Comparison of ENCODE assay signal across 9 cellular contexts in genomic region chr14:101072945-101073597, GRCh38.
DNase-seq lines count a peak whose midpoint lies in the region; ATAC-seq, FAIRE-seq and TF ChIP-seq lines count a peak whose summit lies in the region.
"Had no signal": no experiment of that assay in that cellular context is flagged by ENCODE, and none has a peak within 500 bp of the region (broad histone marks: within the 10 kb centered on the region; RNA-seq: fewer than 3 reads in every experiment).

No MANE protein-coding gene starts in this region.

- H3K4me1 Mint-ChIP-seq in activated T-cell treated with anti-CD3 and anti-CD28 coated beads, Interleukin-2, amount 50 U/mL, for 24 hours (ENCODE audit: low read depth), result peaks cover 4% of the 10 kb centered on the region

- 0 out of 2 replicates have a peak overlapping the region, but pooled peaks have one; percentile 19 for H3K27ac ChIP-seq in HUES6 (ENCODE audit: low read depth, low read length)
- peak overlapping the region; percentile 39 to 87; a peak in 3 of 4 replicates for H3K27ac ChIP-seq in SK-N-SH (ENCODE audit: low read depth in 2 of 2, low read length in 1 of 2)
- H3K27ac ChIP-seq in fibroblast of lung (ENCODE audit: insufficient read depth, low read length), result peak overlapping the region; percentile 23
- H3K27ac ChIP-seq in pancreas, result no peak overlapping the region

- peak; percentile 11; the same call in 1 of the 2 replicates for TF ChIP-seq CTCF in SK-N-SH (IDR thresholded peaks at IDR 0.05)
- TF ChIP-seq CTCF in fibroblast of lung (conservative IDR thresholded peaks at IDR 0.05 in 1 of 2, IDR thresholded peaks at IDR 0.05 in 1 of 2; ENCODE audit: low read depth in 1 of 2, low read length in 2 of 2), result no peak
- TF ChIP-seq CTCF in pancreas (IDR thresholded peaks at IDR 0.05), result no peak

- H4K20me1 ChIP-seq in SK-N-SH (ENCODE audit: insufficient read depth) (no peaks in the 10 kb centered on the region), fibroblast of lung (ENCODE audit: control insufficient read depth, extremely low read depth, insufficient read depth, low read length) (no peaks in the 10 kb centered on the region)

- peaks cover 38% of the 10 kb centered on the region for H3K27me3 Mint-ChIP-seq in activated T-cell treated with anti-CD3 and anti-CD28 coated beads, Interleukin-2, amount 50 U/mL, for 24 hours

- peaks cover 41% of the 10 kb centered on the region for H3K4me1 ChIP-seq in HUES6 (ENCODE audit: control insufficient read depth, insufficient read depth, low read length)
- H3K4me1 ChIP-seq in SK-N-SH (ENCODE audit: control insufficient read depth in 1 of 2, insufficient read depth in 2 of 2, low read depth in 1 of 2, low read length in 1 of 2), result peaks cover 21 to 72% of the 10 kb centered on the region in 2 experiments; a peak in 3 of 4 replicates
- H3K4me1 ChIP-seq in fibroblast of lung (ENCODE audit: control insufficient read depth, extremely low read depth, insufficient read depth, low read length), result no peaks in the 10 kb centered on the region
- peaks cover 0 to 4% (median 0%) of the 10 kb centered on the region in 3 donors for H3K4me1 ChIP-seq in pancreas

- intact Hi-C loops in pancreas (cut with DNase I), result no loop called here

- no peaks in the 10 kb centered on the region for H3K79me2 ChIP-seq in SK-N-SH (ENCODE audit: insufficient read depth)
- H3K79me2 ChIP-seq in fibroblast of lung (ENCODE audit: control insufficient read depth, insufficient read depth, low read length), result no peaks in the 10 kb centered on the region

- POLR2A ChIA-PET in SK-N-SH (lab: Yijun Ruan, JAX), result interaction anchor here (1.5 to 1.7 kb wide), 2 partner anchors 54 to 169 kb away, joined by 3 to 9 read pairs; partner anchors contain the start of gene RTL1

- no peaks in the 10 kb centered on the region for H3K36me3 Mint-ChIP-seq in activated T-cell treated with anti-CD3 and anti-CD28 coated beads, Interleukin-2, amount 50 U/mL, for 24 hours (ENCODE audit: low read depth)

- DNase-seq in activated T-cell treated with anti-CD3 and anti-CD28 coated beads, Interleukin-2, amount 50 U/mL, for 48 hours, result peak; percentile 46 to 55
- DNase-seq in activated T-cell treated with anti-CD3 and anti-CD28 coated beads, Interleukin-2, amount 50 U/mL, for 24 hours, result no peak
- DNase-seq in SK-N-SH (peak; percentile 91), fibroblast of lung (ENCODE audit: low read depth in 2 of 2) (peak; percentile 93 to 98), pancreas (peak in 5 of 6 donors; percentile 17 to 59 (median 37)), pons (ENCODE audit: low spot score) (no peak)

- H3K36me3 ChIP-seq in HUES6 (ENCODE audit: control insufficient read depth, insufficient read depth, low read length) (peaks cover 3% of the 10 kb centered on the region; the same call in 1 of the 2 replicates), SK-N-SH (replicated peaks in 1 of 2; ENCODE audit: control insufficient read depth in 1 of 2, insufficient read depth in 2 of 2, low read length in 1 of 2) (no peaks in the 10 kb centered on the region), fibroblast of lung (ENCODE audit: control insufficient read depth, insufficient read depth, low read length) (peaks cover 8% of the 10 kb centered on the region), pancreas (no peaks in the 10 kb centered on the region)

- peaks cover 28% of the 10 kb centered on the region for H3K27me3 ChIP-seq in HUES6 (ENCODE audit: control insufficient read depth, insufficient read depth, low read length)
- no peaks in the 10 kb centered on the region for H3K27me3 ChIP-seq in SK-N-SH (ENCODE audit: insufficient read depth)
- no peaks in the 10 kb centered on the region for H3K27me3 ChIP-seq in fibroblast of lung (ENCODE audit: control insufficient read depth, insufficient read depth, low read length)
- no peaks in the 10 kb centered on the region for H3K27me3 ChIP-seq in pancreas

- H2AFZ ChIP-seq in SK-N-SH (ENCODE audit: low read depth), result peak overlapping the region; percentile 74
- H2AFZ ChIP-seq in fibroblast of lung (ENCODE audit: low read length), result no peak overlapping the region

- H3K4me3 ChIP-seq in HUES6 (ENCODE audit: low read depth, low read length) (no peak overlapping the region), SK-N-SH (ENCODE audit: low read depth in 2 of 2, low read length in 1 of 2) (no peak overlapping the region), fibroblast of lung (replicated peaks in 1 of 4; ENCODE audit: control extremely low read depth in 1 of 4, insufficient read depth in 1 of 4, low read depth in 3 of 4, low read length in 4 of 4) (no peak overlapping the region), pancreas (no peak overlapping the region)

- WGBS in SK-N-SH (ENCODE audit: low lambda C conversion rate), result 17% methylated on average over 23 of the region's 28 CpGs
- 69 to 77% methylated on average over 28 of the region's 28 CpGs for WGBS in pancreas, 2 donors

- H3K9me2 ChIP-seq in SK-N-SH, result no peaks in the 10 kb centered on the region

- H3K9me3 ChIP-seq in HUES6 (ENCODE audit: control insufficient read depth, insufficient read depth, low read depth, low read length) (no peaks in the 10 kb centered on the region), SK-N-SH (no peaks in the 10 kb centered on the region), fibroblast of lung (ENCODE audit: control insufficient read depth, insufficient read depth, low read depth, low read length) (no peaks in the 10 kb centered on the region), pancreas (no peaks in the 10 kb centered on the region)

- H3K27ac Mint-ChIP-seq in activated T-cell treated with anti-CD3 and anti-CD28 coated beads, Interleukin-2, amount 50 U/mL, for 24 hours, result no peak overlapping the region

- H3K9me3 Mint-ChIP-seq in activated T-cell treated with anti-CD3 and anti-CD28 coated beads, Interleukin-2, amount 50 U/mL, for 24 hours, result no peaks in the 10 kb centered on the region

- CTCF ChIA-PET in SK-N-SH (lab: Yijun Ruan, JAX), result interaction anchor here (1.1 to 2.0 kb wide), 3 partner anchors 10 to 556 kb away, joined by 3 to 5 read pairs (median 5); no protein-coding TSS in a partner anchor

- no peaks in the 10 kb centered on the region for H3F3A ChIP-seq in SK-N-SH (replicated peaks; ENCODE audit: insufficient read depth)

- TF ChIP-seq RAD21 in SK-N-SH (IDR thresholded peaks at IDR 0.05; ENCODE audit: low read length), result no peak

- ATAC-seq in GM21723 (IDR thresholded peaks at IDR 0.05; ENCODE audit: unreplicated experiment) (peak; percentile 86), pancreas (peak; percentile 36 to 82 (median 70))

- TF ChIP-seq EP300 in SK-N-SH (IDR thresholded peaks at IDR 0.05; ENCODE audit: borderline replicate concordance in 1 of 2, low read depth in 1 of 2, low read length in 1 of 2), result peak; percentile 9 to 38; a peak in 2 of 4 replicates

- H3K4me3 Mint-ChIP-seq in activated T-cell treated with anti-CD3 and anti-CD28 coated beads, Interleukin-2, amount 50 U/mL, for 24 hours, result no peak overlapping the region

- peak overlapping the region; percentile 49 for H3K9ac ChIP-seq in HUES6 (ENCODE audit: low read length)
- H3K9ac ChIP-seq in SK-N-SH, result peak overlapping the region; percentile 34; the same call in 1 of the 2 replicates
- no peak overlapping the region for H3K9ac ChIP-seq in fibroblast of lung (ENCODE audit: insufficient read depth, low read length)

- FAIRE-seq in pancreas (lab: Jason Lieb, UNC), result no peak
- FAIRE-seq: GM18507 had no signal

- H3K4me2 ChIP-seq in SK-N-SH, result peak overlapping the region; percentile 66
- H3K4me2 ChIP-seq in fibroblast of lung (ENCODE audit: extremely low read depth, insufficient read depth, low read length), result no peak overlapping the region

TF ChIP-seq in SK-N-SH, 30 proteins besides CTCF, POLR2A, EP300 and RAD21 (continues in another document):
- TF ChIP-seq RXRA (IDR thresholded peaks at IDR 0.05; ENCODE audit: borderline replicate concordance, low read depth) (0 out of 2 replicates have a peak, but pooled peaks have one; percentile 5), JUND (IDR thresholded peaks at IDR 0.05) (peak; percentile 84), CHD2 (IDR thresholded peaks at IDR 0.05; ENCODE audit: low read length, partially characterized antibody) (peak; percentile 57), FOXM1 (IDR thresholded peaks at IDR 0.05; ENCODE audit: low read depth) (no peak), RCOR1 (IDR thresholded peaks at IDR 0.05; ENCODE audit: low read length) (no peak), FOXJ3 (CRISPR knock-in tag; IDR thresholded peaks at IDR 0.05) (no peak)
- TF ChIP-seq, protein P1, sequence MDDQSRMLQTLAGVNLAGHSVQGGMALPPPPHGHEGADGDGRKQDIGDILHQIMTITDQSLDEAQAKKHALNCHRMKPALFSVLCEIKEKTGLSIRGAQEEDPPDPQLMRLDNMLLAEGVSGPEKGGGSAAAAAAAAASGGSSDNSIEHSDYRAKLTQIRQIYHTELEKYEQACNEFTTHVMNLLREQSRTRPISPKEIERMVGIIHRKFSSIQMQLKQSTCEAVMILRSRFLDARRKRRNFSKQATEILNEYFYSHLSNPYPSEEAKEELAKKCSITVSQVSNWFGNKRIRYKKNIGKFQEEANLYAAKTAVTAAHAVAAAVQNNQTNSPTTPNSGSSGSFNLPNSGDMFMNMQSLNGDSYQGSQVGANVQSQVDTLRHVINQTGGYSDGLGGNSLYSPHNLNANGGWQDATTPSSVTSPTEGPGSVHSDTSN (IDR thresholded peaks at IDR 0.05), result 0 out of 2 replicates have a peak, but pooled peaks have one; percentile 17
- TF ChIP-seq, protein P2, sequence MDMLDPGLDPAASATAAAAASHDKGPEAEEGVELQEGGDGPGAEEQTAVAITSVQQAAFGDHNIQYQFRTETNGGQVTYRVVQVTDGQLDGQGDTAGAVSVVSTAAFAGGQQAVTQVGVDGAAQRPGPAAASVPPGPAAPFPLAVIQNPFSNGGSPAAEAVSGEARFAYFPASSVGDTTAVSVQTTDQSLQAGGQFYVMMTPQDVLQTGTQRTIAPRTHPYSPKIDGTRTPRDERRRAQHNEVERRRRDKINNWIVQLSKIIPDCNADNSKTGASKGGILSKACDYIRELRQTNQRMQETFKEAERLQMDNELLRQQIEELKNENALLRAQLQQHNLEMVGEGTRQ (IDR thresholded peaks at IDR 0.05; ENCODE audit: borderline replicate concordance, low read depth, low read length), result no peak
- TF ChIP-seq, protein P3, sequence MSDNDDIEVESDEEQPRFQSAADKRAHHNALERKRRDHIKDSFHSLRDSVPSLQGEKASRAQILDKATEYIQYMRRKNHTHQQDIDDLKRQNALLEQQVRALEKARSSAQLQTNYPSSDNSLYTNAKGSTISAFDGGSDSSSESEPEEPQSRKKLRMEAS (IDR thresholded peaks at IDR 0.05; ENCODE audit: low read depth), result peak; percentile 52; the same call in 1 of the 2 replicates

Comparison
In these comparisons a context has a peak if more than half of its experiments do, and no peak if none do; other contexts are left out.
1. DNase-seq: peak in activated T-cell treated with anti-CD3 and anti-CD28 coated beads, Interleukin-2, amount 50 U/mL, for 48 hours (2 of 2), SK-N-SH (single experiment), fibroblast of lung (2 of 2) and pancreas (5 of 6); none in activated T-cell treated with anti-CD3 and anti-CD28 coated beads, Interleukin-2, amount 50 U/mL, for 24 hours (single experiment) and pons (single experiment).
2. H3K27ac ChIP-seq: peak in HUES6 (single experiment), SK-N-SH (2 of 2) and fibroblast of lung (single experiment); none in pancreas (0 of 4).